8 cellular contexts compared by ENCODE assay signal in genomic region chr14:23568600-23569310, GRCh38. TPM values are rescaled to one million over a fixed set of nuclear protein-coding genes. Genes with fewer than 3 reads are reported as not detected.
DNase-seq lines count a peak whose midpoint lies in the region; ATAC-seq lines count a peak whose summit lies in the region.

No MANE protein-coding gene starts in this region.

- CTCF ChIA-PET in activated naive CD4-positive, alpha-beta T cell treated with anti-CD3 and anti-CD28 coated beads for 36 hours (lab: Charles Lee), result interaction anchor here (0.6 to 3.0 kb wide), 8 partner anchors 10 to 98 kb away, joined by 3 to 22 read pairs (median 4); no protein-coding TSS in a partner anchor

- peaks cover 2% of the 10 kb centered on the region for H3K27me3 Mint-ChIP-seq in activated naive CD4-positive, alpha-beta T cell treated with anti-CD3 and anti-CD28 coated beads for 36 hours (ENCODE audit: low read depth)
- peaks cover 20% of the 10 kb centered on the region for H3K27me3 Mint-ChIP-seq in central memory CD8-positive, alpha-beta T cell

- no peak for ATAC-seq in central memory CD8-positive, alpha-beta T cell (replicated peaks; ENCODE audit: extremely low read depth, poor library complexity, severe bottlenecking)
- ATAC-seq in HG02678 (IDR thresholded peaks at IDR 0.05; ENCODE audit: unreplicated experiment), result no peak

- peak; percentile 49 for DNase-seq in activated naive CD4-positive, alpha-beta T cell treated with anti-CD3 and anti-CD28 coated beads for 36 hours
- no peak for DNase-seq in activated naive CD4-positive, alpha-beta T cell treated with anti-CD3 and anti-CD28 coated beads, Interleukin-2, amount 50 U/mL, for 16 hours
- no peak for DNase-seq in NT2/D1 (ENCODE audit: low read depth, low spot score)
- no peak for DNase-seq in central memory CD8-positive, alpha-beta T cell (ENCODE audit: low spot score in 2 of 2)
- peak; percentile 83 for DNase-seq in putamen (ENCODE audit: low spot score)
- no peak for DNase-seq in NCI-H774 (lab: John Stamatoyannopoulos, UW)
- DNase-seq in NCI-H526 treated with DMSO at 0.1 percent for 48 hours (lab: John Stamatoyannopoulos, UW), result no peak

- intact Hi-C loops in activated naive CD4-positive, alpha-beta T cell treated with anti-CD3 and anti-CD28 coated beads for 36 hours (cut with micrococcal nuclease), result no loop called here

- peaks cover 11% of the 10 kb centered on the region for H3K36me3 Mint-ChIP-seq in activated naive CD4-positive, alpha-beta T cell treated with anti-CD3 and anti-CD28 coated beads for 36 hours (ENCODE audit: low read depth)
- peaks cover 10% of the 10 kb centered on the region for H3K36me3 Mint-ChIP-seq in central memory CD8-positive, alpha-beta T cell (ENCODE audit: insufficient read depth)

- H3K36me3 ChIP-seq in NT2/D1 (ENCODE audit: insufficient read depth, insufficient read length, low read length), result peaks cover 29% of the 10 kb centered on the region

- H3K4me1 ChIP-seq in NT2/D1 (ENCODE audit: insufficient read depth, insufficient read length), result peaks cover 19% of the 10 kb centered on the region

- H3K27me3 ChIP-seq in NT2/D1 (ENCODE audit: insufficient read depth, insufficient read length), result no peaks in the 10 kb centered on the region

- no peaks in the 10 kb centered on the region for H3K9me3 Mint-ChIP-seq in activated naive CD4-positive, alpha-beta T cell treated with anti-CD3 and anti-CD28 coated beads for 36 hours
- no peaks in the 10 kb centered on the region for H3K9me3 Mint-ChIP-seq in central memory CD8-positive, alpha-beta T cell

- peak overlapping the region; percentile 39 for H3K9ac ChIP-seq in NT2/D1 (ENCODE audit: insufficient read length, low read depth)

- peak overlapping the region; percentile 97 for H3K27ac Mint-ChIP-seq in activated naive CD4-positive, alpha-beta T cell treated with anti-CD3 and anti-CD28 coated beads for 36 hours
- peak overlapping the region; percentile 97 for H3K27ac Mint-ChIP-seq in central memory CD8-positive, alpha-beta T cell (ENCODE audit: low read depth)

- peaks cover 22% of the 10 kb centered on the region for H3K4me1 Mint-ChIP-seq in activated naive CD4-positive, alpha-beta T cell treated with anti-CD3 and anti-CD28 coated beads for 36 hours (ENCODE audit: low read depth)
- H3K4me1 Mint-ChIP-seq in central memory CD8-positive, alpha-beta T cell, result peaks cover 30% of the 10 kb centered on the region

- H3K4me3 Mint-ChIP-seq in activated naive CD4-positive, alpha-beta T cell treated with anti-CD3 and anti-CD28 coated beads for 36 hours, result peak overlapping the region; percentile 100
- peak overlapping the region; percentile 98 for H3K4me3 Mint-ChIP-seq in central memory CD8-positive, alpha-beta T cell

- H3K4me3 ChIP-seq in NT2/D1 (ENCODE audit: insufficient read length, low read depth), result no peak overlapping the region

- no peaks in the 10 kb centered on the region for H3K9me3 ChIP-seq in NT2/D1 (ENCODE audit: insufficient read depth, low read length)

RNA-seq across cellular contexts. Expression of gene AP1G2, which starts 1.2 kb away (rescaled TPM):
- 100 to 1,000 TPM; 205 to 216 TPM for total RNA-seq in activated naive CD4-positive, alpha-beta T cell treated with anti-CD3 and anti-CD28 coated beads for 36 hours

RNA-seq across cellular contexts. Expression of gene JPH4, which starts 9.8 kb away (rescaled TPM):
- under 1 TPM in 1 of 2 experiments, not detected in 1; 0.05 TPM for total RNA-seq in activated naive CD4-positive, alpha-beta T cell treated with anti-CD3 and anti-CD28 coated beads for 36 hours

RNA-seq across cellular contexts. Expression of gene THTPA, which starts 12.7 kb away (rescaled TPM):
- 1 to 10 TPM; 6.2 to 6.6 TPM for total RNA-seq in activated naive CD4-positive, alpha-beta T cell treated with anti-CD3 and anti-CD28 coated beads for 36 hours

RNA-seq across cellular contexts. Expression of gene ZFHX2, which starts 17.2 kb away (rescaled TPM):
- total RNA-seq in activated naive CD4-positive, alpha-beta T cell treated with anti-CD3 and anti-CD28 coated beads for 36 hours, result under 1 TPM; 0.36 to 0.57 TPM

Comparison
In these comparisons a context has a peak if more than half of its experiments do, and no peak if none do; other contexts are left out.
1. DNase-seq: peak in activated naive CD4-positive, alpha-beta T cell treated with anti-CD3 and anti-CD28 coated beads for 36 hours (single experiment) and putamen (single experiment); none in activated naive CD4-positive, alpha-beta T cell treated with anti-CD3 and anti-CD28 coated beads, Interleukin-2, amount 50 U/mL, for 16 hours (single experiment), NT2/D1 (single experiment), central memory CD8-positive, alpha-beta T cell (0 of 2), NCI-H774 (single experiment) and NCI-H526 treated with DMSO at 0.1 percent for 48 hours (single experiment).